1 cellular context compared by ENCODE assay signal in the genomic region with DNA sequence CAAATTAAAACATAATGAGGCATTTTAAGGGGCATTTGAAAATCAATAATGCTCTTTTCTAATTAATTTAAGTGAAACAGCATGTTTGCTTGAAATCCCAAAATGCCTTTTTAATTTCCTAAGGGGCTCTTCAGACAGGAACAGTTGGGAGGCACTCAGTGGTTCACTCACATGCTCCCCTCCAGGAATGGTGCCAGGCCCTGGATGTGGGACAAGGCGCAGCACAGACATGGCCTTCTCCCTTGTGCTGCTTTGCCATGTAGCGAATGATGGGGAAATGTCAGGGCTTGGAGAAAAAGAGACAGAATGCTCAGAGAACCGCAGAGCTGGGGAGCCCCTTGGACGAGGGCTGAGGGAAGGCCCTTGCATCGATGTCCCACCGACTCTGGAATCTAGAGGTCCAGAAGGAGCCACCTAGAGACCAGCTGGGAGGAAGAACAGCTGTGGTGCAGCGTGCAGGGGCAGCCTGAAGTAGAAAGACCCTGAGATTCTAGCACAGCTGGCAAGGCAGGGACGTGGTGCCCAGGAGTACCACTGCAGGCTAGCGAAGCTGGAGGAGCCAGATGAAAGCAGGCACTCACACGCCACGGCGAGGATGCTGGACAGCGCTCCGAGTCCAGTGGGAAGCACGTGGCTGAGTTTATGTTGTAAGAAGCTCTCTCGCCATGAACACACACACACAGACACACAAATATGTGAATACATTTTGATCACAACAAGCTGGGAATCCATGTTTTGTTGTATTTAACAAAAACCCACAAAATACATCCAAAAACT.
TF ChIP-seq lines count a peak whose summit lies in the region.

No MANE protein-coding gene starts in this region.

TF ChIP-seq in HepG2, 621 proteins besides CTCF, POLR2A, EP300 and RAD21:
- TF ChIP-seq, protein P1, sequence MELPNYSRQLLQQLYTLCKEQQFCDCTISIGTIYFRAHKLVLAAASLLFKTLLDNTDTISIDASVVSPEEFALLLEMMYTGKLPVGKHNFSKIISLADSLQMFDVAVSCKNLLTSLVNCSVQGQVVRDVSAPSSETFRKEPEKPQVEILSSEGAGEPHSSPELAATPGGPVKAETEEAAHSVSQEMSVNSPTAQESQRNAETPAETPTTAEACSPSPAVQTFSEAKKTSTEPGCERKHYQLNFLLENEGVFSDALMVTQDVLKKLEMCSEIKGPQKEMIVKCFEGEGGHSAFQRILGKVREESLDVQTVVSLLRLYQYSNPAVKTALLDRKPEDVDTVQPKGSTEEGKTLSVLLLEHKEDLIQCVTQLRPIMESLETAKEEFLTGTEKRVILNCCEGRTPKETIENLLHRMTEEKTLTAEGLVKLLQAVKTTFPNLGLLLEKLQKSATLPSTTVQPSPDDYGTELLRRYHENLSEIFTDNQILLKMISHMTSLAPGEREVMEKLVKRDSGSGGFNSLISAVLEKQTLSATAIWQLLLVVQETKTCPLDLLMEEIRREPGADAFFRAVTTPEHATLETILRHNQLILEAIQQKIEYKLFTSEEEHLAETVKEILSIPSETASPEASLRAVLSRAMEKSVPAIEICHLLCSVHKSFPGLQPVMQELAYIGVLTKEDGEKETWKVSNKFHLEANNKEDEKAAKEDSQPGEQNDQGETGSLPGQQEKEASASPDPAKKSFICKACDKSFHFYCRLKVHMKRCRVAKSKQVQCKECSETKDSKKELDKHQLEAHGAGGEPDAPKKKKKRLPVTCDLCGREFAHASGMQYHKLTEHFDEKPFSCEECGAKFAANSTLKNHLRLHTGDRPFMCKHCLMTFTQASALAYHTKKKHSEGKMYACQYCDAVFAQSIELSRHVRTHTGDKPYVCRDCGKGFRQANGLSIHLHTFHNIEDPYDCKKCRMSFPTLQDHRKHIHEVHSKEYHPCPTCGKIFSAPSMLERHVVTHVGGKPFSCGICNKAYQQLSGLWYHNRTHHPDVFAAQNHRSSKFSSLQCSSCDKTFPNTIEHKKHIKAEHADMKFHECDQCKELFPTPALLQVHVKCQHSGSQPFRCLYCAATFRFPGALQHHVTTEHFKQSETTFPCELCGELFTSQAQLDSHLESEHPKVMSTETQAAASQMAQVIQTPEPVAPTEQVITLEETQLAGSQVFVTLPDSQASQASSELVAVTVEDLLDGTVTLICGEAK (IDR thresholded peaks at IDR 0.05), result no peak
- TF ChIP-seq, protein P1 (CRISPR knock-in tag; IDR thresholded peaks at IDR 0.05), result no peak
- TF ChIP-seq CEBPG (CRISPR knock-in tag; IDR thresholded peaks at IDR 0.05), result no peak
- TF ChIP-seq, protein P2, sequence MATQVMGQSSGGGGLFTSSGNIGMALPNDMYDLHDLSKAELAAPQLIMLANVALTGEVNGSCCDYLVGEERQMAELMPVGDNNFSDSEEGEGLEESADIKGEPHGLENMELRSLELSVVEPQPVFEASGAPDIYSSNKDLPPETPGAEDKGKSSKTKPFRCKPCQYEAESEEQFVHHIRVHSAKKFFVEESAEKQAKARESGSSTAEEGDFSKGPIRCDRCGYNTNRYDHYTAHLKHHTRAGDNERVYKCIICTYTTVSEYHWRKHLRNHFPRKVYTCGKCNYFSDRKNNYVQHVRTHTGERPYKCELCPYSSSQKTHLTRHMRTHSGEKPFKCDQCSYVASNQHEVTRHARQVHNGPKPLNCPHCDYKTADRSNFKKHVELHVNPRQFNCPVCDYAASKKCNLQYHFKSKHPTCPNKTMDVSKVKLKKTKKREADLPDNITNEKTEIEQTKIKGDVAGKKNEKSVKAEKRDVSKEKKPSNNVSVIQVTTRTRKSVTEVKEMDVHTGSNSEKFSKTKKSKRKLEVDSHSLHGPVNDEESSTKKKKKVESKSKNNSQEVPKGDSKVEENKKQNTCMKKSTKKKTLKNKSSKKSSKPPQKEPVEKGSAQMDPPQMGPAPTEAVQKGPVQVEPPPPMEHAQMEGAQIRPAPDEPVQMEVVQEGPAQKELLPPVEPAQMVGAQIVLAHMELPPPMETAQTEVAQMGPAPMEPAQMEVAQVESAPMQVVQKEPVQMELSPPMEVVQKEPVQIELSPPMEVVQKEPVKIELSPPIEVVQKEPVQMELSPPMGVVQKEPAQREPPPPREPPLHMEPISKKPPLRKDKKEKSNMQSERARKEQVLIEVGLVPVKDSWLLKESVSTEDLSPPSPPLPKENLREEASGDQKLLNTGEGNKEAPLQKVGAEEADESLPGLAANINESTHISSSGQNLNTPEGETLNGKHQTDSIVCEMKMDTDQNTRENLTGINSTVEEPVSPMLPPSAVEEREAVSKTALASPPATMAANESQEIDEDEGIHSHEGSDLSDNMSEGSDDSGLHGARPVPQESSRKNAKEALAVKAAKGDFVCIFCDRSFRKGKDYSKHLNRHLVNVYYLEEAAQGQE (IDR thresholded peaks at IDR 0.05; ENCODE audit: borderline replicate concordance in 1 of 2, low read depth in 1 of 2, low read length in 2 of 2), result peak; percentile 40 to 83
- no peak for TF ChIP-seq ZFP37 (CRISPR knock-in tag; IDR thresholded peaks at IDR 0.05; ENCODE audit: borderline replicate concordance)
